2 cellular contexts compared by ENCODE assay signal in the genomic region with DNA sequence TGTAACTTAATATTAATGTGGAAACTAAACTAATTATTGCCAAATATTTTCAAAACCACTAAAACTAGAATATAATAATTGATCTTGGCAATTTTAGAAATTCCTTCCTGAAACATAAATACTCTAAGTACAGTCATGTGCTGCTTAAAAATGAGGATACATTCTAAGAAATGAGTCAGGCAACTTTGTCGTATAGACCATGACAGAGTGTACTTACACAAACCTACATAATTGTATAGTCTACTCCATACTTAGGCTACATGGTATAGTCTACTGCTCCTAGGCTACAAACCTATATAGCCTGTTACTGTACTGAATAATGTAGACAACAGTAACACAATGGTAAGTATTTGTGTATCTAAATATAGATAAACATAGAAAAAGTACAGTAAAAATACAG.
TF ChIP-seq lines count a peak whose summit lies in the region.

No MANE protein-coding gene starts in this region.

TF ChIP-seq in IMR-90, 13 proteins besides CTCF, POLR2A, EP300 and RAD21:
- TF ChIP-seq, protein P1, sequence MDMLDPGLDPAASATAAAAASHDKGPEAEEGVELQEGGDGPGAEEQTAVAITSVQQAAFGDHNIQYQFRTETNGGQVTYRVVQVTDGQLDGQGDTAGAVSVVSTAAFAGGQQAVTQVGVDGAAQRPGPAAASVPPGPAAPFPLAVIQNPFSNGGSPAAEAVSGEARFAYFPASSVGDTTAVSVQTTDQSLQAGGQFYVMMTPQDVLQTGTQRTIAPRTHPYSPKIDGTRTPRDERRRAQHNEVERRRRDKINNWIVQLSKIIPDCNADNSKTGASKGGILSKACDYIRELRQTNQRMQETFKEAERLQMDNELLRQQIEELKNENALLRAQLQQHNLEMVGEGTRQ (IDR thresholded peaks at IDR 0.05; ENCODE audit: low read depth, low read length) = peak; percentile 17; the same call in 1 of the 2 replicates
- TF ChIP-seq RFX5 (IDR thresholded peaks at IDR 0.05; ENCODE audit: low read depth, low read length) (no peak), CEBPB (IDR thresholded peaks at IDR 0.05; ENCODE audit: low read depth, low read length) (0 out of 2 replicates have a peak, but pooled peaks have one; percentile 2)

TF ChIP-seq in GM12878, 131 proteins besides CTCF, POLR2A, EP300 and RAD21:
- TF ChIP-seq TBL1XR1 (IDR thresholded peaks at IDR 0.05; ENCODE audit: low read depth, low read length) = no peak
- no peak for TF ChIP-seq TARDBP (IDR thresholded peaks at IDR 0.05; ENCODE audit: borderline replicate concordance)
- TF ChIP-seq DPF2 (IDR thresholded peaks at IDR 0.05) = no peak
- no peak for TF ChIP-seq LARP7 (IDR thresholded peaks at IDR 0.05)
- TF ChIP-seq RAD51 (IDR thresholded peaks at IDR 0.05) = no peak
- no peak for TF ChIP-seq HDGF (IDR thresholded peaks at IDR 0.05)
- TF ChIP-seq BACH1 (IDR thresholded peaks at IDR 0.05; ENCODE audit: borderline replicate concordance) = no peak
- no peak for TF ChIP-seq MXI1 (IDR thresholded peaks at IDR 0.05; ENCODE audit: low read depth, low read length)
- no peak for TF ChIP-seq NFXL1 (IDR thresholded peaks at IDR 0.05; ENCODE audit: borderline replicate concordance)
- TF ChIP-seq, protein P2, sequence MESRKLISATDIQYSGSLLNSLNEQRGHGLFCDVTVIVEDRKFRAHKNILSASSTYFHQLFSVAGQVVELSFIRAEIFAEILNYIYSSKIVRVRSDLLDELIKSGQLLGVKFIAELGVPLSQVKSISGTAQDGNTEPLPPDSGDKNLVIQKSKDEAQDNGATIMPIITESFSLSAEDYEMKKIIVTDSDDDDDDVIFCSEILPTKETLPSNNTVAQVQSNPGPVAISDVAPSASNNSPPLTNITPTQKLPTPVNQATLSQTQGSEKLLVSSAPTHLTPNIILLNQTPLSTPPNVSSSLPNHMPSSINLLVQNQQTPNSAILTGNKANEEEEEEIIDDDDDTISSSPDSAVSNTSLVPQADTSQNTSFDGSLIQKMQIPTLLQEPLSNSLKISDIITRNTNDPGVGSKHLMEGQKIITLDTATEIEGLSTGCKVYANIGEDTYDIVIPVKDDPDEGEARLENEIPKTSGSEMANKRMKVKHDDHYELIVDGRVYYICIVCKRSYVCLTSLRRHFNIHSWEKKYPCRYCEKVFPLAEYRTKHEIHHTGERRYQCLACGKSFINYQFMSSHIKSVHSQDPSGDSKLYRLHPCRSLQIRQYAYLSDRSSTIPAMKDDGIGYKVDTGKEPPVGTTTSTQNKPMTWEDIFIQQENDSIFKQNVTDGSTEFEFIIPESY (IDR thresholded peaks at IDR 0.05) = no peak
- TF ChIP-seq, protein P3, sequence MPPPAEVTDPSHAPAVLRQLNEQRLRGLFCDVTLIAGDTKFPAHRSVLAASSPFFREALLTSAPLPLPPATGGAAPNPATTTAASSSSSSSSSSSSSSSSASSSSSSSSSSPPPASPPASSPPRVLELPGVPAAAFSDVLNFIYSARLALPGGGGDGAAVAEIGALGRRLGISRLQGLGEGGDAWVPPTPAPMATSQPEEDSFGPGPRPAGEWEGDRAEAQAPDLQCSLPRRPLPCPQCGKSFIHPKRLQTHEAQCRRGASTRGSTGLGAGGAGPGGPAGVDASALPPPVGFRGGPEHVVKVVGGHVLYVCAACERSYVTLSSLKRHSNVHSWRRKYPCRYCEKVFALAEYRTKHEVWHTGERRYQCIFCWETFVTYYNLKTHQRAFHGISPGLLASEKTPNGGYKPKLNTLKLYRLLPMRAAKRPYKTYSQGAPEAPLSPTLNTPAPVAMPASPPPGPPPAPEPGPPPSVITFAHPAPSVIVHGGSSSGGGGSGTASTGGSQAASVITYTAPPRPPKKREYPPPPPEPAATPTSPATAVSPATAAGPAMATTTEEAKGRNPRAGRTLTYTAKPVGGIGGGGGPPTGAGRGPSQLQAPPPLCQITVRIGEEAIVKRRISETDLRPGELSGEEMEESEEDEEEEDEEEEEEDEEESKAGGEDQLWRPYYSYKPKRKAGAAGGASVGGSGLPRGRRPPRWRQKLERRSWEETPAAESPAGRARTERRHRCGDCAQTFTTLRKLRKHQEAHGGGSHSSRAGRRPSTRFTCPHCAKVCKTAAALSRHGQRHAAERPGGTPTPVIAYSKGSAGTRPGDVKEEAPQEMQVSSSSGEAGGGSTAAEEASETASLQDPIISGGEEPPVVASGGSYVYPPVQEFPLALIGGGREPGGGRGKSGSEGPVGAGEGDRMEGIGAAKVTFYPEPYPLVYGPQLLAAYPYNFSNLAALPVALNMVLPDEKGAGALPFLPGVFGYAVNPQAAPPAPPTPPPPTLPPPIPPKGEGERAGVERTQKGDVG (CRISPR knock-in tag; IDR thresholded peaks at IDR 0.05) = no peak
- no peak for TF ChIP-seq STAT3 (IDR thresholded peaks at IDR 0.05; ENCODE audit: low read depth, low read length)
- TF ChIP-seq RCOR1 (conservative IDR thresholded peaks at IDR 0.05; ENCODE audit: low read depth, low read length) = no peak
- TF ChIP-seq KLF5 (IDR thresholded peaks at IDR 0.05; ENCODE audit: partially characterized antibody) = no peak
- no peak for TF ChIP-seq NFIC (IDR thresholded peaks at IDR 0.05; ENCODE audit: low read depth, low read length)
- no peak for TF ChIP-seq YY1 (IDR thresholded peaks at IDR 0.05; ENCODE audit: low read depth, low read length)
- TF ChIP-seq, protein P4, sequence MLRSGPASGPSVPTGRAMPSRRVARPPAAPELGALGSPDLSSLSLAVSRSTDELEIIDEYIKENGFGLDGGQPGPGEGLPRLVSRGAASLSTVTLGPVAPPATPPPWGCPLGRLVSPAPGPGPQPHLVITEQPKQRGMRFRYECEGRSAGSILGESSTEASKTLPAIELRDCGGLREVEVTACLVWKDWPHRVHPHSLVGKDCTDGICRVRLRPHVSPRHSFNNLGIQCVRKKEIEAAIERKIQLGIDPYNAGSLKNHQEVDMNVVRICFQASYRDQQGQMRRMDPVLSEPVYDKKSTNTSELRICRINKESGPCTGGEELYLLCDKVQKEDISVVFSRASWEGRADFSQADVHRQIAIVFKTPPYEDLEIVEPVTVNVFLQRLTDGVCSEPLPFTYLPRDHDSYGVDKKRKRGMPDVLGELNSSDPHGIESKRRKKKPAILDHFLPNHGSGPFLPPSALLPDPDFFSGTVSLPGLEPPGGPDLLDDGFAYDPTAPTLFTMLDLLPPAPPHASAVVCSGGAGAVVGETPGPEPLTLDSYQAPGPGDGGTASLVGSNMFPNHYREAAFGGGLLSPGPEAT (IDR thresholded peaks at IDR 0.05; ENCODE audit: low read depth) = no peak
- TF ChIP-seq CBX5 (IDR thresholded peaks at IDR 0.05; ENCODE audit: low read depth) = no peak
- TF ChIP-seq RELA (IDR thresholded peaks at IDR 0.05; ENCODE audit: borderline replicate concordance, partially characterized antibody) = no peak
- TF ChIP-seq POU2F2 (IDR thresholded peaks at IDR 0.05; ENCODE audit: borderline replicate concordance, low read depth, low read length) = no peak
